Comparison of ENCODE assay signal across 20 cellular contexts in genomic region chr7:84455788-84456187, GRCh38.
DNase-seq lines count a peak whose midpoint lies in the region; ATAC-seq and TF ChIP-seq lines count a peak whose summit lies in the region.
"Had no signal": no experiment of that assay in that cellular context is flagged by ENCODE, and none has a peak within 500 bp of the region (broad histone marks: within the 10 kb centered on the region; RNA-seq: fewer than 3 reads in every experiment).

No MANE protein-coding gene starts in this region.

- H3K9me2 ChIP-seq in OCI-LY1 (ENCODE audit: low read depth, low read length): no peaks in the 10 kb centered on the region

- H3K4me3 ChIP-seq in OCI-LY1 (ENCODE audit: low read depth, low read length, poor library complexity, severe bottlenecking): no peak overlapping the region
- no peak overlapping the region for H3K4me3 ChIP-seq in cardiac fibroblast (replicated peaks in 1 of 2; ENCODE audit: low read depth in 2 of 2, low read length in 2 of 2)
- H3K4me3 ChIP-seq: lung, psoas muscle had no signal

- no peaks in the 10 kb centered on the region for H3K9me3 Mint-ChIP-seq in activated T-helper 17 cell treated with anti-CD3 and anti-CD28 coated beads, Interleukin-2, amount 50 U/mL, for 72 hours
- H3K9me3 Mint-ChIP-seq: natural killer cell treated with Interleukin-12 subunit alpha and Interleukin-12 subunit beta and Interleukin-15 and Interleukin-18, amount 100 ng/mL, for 72 hours; T-cell; WTC11 had no signal

- no peaks in the 10 kb centered on the region for H3K4me1 Mint-ChIP-seq in activated T-helper 17 cell treated with anti-CD3 and anti-CD28 coated beads, Interleukin-2, amount 50 U/mL, for 72 hours
- H3K4me1 Mint-ChIP-seq: CD4-positive, alpha-beta memory T cell; immature natural killer cell; T-cell had no signal

- H3K4me2 ChIP-seq in OCI-LY1 (ENCODE audit: low read length): no peak overlapping the region

- no peaks in the 10 kb centered on the region for H3K36me3 ChIP-seq in OCI-LY1 (ENCODE audit: insufficient read depth, low read length)

- H3K9ac ChIP-seq in OCI-LY1 (ENCODE audit: low read length): no peak overlapping the region

- peaks cover 14% of the 10 kb centered on the region for H3K4me1 ChIP-seq in OCI-LY1 (ENCODE audit: insufficient read depth, low read length, severe bottlenecking)
- H3K4me1 ChIP-seq: psoas muscle had no signal

- DNase-seq in NCI-H1105 treated with DMSO at 0.1 percent for 48 hours (lab: John Stamatoyannopoulos, UW) (peak; percentile 25), NCI-H1105 (lab: John Stamatoyannopoulos, UW) (no peak), cardiac fibroblast (ENCODE audit: low read depth in 2 of 2) (peak; percentile 36 to 56), non-pigmented ciliary epithelial cell (ENCODE audit: low read depth) (peak; percentile 23), NCI-H2196 (lab: John Stamatoyannopoulos, UW; ENCODE audit: unreplicated experiment) (no peak)
- DNase-seq: activated gamma-delta T cell treated with Interleukin-2 at 50 U/mL for 16 hours; CD4-positive, alpha-beta memory T cell; effector CD8-positive, alpha-beta T cell; GDM1; glutamatergic neuron; immature natural killer cell; NCI-H2227 treated with DMSO at 0.1 percent for 48 hours; psoas muscle; T-cell had no signal

- H3K27ac ChIP-seq in OCI-LY1 (ENCODE audit: low read depth, low read length, poor library complexity, severe bottlenecking): no peak overlapping the region
- H3K27ac ChIP-seq: psoas muscle had no signal

- no peak overlapping the region for H3K4me3 Mint-ChIP-seq in activated T-helper 17 cell treated with anti-CD3 and anti-CD28 coated beads, Interleukin-2, amount 50 U/mL, for 72 hours
- H3K4me3 Mint-ChIP-seq: CD4-positive, alpha-beta memory T cell; immature natural killer cell; natural killer cell treated with Interleukin-12 subunit alpha and Interleukin-12 subunit beta and Interleukin-15 and Interleukin-18, amount 100 ng/mL, for 72 hours; T-cell; WTC11 had no signal

- no peaks in the 10 kb centered on the region for H3K36me3 Mint-ChIP-seq in activated T-helper 17 cell treated with anti-CD3 and anti-CD28 coated beads, Interleukin-2, amount 50 U/mL, for 72 hours (ENCODE audit: low read depth)
- H3K36me3 Mint-ChIP-seq: CD4-positive, alpha-beta memory T cell; immature natural killer cell; natural killer cell treated with Interleukin-12 subunit alpha and Interleukin-12 subunit beta and Interleukin-15 and Interleukin-18, amount 100 ng/mL, for 72 hours; T-cell; WTC11 had no signal

- no peaks in the 10 kb centered on the region for H3K27me3 Mint-ChIP-seq in activated T-helper 17 cell treated with anti-CD3 and anti-CD28 coated beads, Interleukin-2, amount 50 U/mL, for 72 hours
- H3K27me3 Mint-ChIP-seq: CD4-positive, alpha-beta memory T cell; natural killer cell treated with Interleukin-12 subunit alpha and Interleukin-12 subunit beta and Interleukin-15 and Interleukin-18, amount 100 ng/mL, for 72 hours; T-cell had no signal

- H2AFZ ChIP-seq in OCI-LY1 (ENCODE audit: low read length): 0 out of 2 replicates have a peak overlapping the region, but pooled peaks have one; percentile 59

- H3F3A ChIP-seq in OCI-LY1 (ENCODE audit: insufficient read depth, low read length): no peaks in the 10 kb centered on the region

- no peak for ATAC-seq in GM19455 (IDR thresholded peaks at IDR 0.05; ENCODE audit: unreplicated experiment)
- no peak for ATAC-seq in activated T-helper 17 cell treated with anti-CD3 and anti-CD28 coated beads, Interleukin-2, amount 50 U/mL, for 72 hours (replicated peaks)
- ATAC-seq: natural killer cell treated with Interleukin-12 subunit alpha and Interleukin-12 subunit beta and Interleukin-15 and Interleukin-18, amount 100 ng/mL, for 72 hours; psoas muscle; T-cell; WTC11 had no signal

- H3K27ac Mint-ChIP-seq in activated T-helper 17 cell treated with anti-CD3 and anti-CD28 coated beads, Interleukin-2, amount 50 U/mL, for 72 hours: no peak overlapping the region
- H3K27ac Mint-ChIP-seq: CD4-positive, alpha-beta memory T cell; immature natural killer cell; natural killer cell treated with Interleukin-12 subunit alpha and Interleukin-12 subunit beta and Interleukin-15 and Interleukin-18, amount 100 ng/mL, for 72 hours; T-cell; WTC11 had no signal

- H3K9me3 ChIP-seq in OCI-LY1 (ENCODE audit: low read length): no peaks in the 10 kb centered on the region
- H3K9me3 ChIP-seq: psoas muscle had no signal

- no peaks in the 10 kb centered on the region for H3K27me3 ChIP-seq in OCI-LY1 (ENCODE audit: insufficient read depth, low read length)

- TF ChIP-seq CTCF in OCI-LY1 (IDR thresholded peaks at IDR 0.05; ENCODE audit: low read length) (no peak), cardiac fibroblast (IDR thresholded peaks at IDR 0.05; ENCODE audit: low read depth, low read length) (no peak)

- no peaks in the 10 kb centered on the region for H4K20me1 ChIP-seq in OCI-LY1 (ENCODE audit: insufficient read depth, low read length)

- H3K79me2 ChIP-seq in OCI-LY1 (ENCODE audit: insufficient read depth, low read length): no peaks in the 10 kb centered on the region

Comparison
In these comparisons a context has a peak if more than half of its experiments do, and no peak if none do; other contexts are left out.
1. DNase-seq: peak in NCI-H1105 treated with DMSO at 0.1 percent for 48 hours (single experiment), cardiac fibroblast (2 of 2) and non-pigmented ciliary epithelial cell (single experiment); none in NCI-H1105 (single experiment) and NCI-H2196 (single experiment).